8 cellular contexts compared by ENCODE assay signal in the genomic region with DNA sequence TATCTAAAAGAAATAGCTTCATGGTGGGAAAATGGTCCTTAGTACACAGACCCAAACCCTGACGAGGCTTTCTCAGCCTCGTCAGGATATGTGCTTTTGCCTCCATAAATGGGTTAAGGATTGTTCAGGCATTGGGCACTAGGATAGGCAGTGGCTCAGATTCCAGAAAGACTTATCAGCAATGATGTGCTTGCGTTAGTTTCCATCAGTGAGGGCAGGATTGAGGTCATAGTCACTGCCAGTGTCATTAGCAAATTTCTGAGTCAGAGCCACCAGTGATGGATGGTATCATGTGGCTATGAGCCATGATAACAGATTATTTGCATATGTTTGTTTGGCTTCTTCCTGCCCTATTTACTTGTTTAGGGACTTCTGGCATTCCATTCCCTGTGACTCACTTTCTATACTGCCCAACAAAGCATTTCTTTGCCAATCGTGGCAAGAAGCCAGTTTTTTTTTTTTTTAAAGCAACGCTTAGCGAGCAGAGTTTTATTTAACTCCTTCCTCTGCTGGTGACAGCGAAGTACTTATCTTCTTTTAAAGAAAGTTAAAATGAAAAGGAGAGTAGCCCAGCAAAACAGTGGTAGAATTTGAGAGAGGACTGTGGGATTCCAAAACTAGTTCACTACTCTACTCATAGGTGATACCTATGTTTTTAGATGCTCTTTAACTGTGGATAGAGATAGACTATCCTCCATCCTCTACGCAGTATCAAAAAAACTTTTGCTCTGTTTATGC. TPM values are rescaled to one million over a fixed set of nuclear protein-coding genes. Genes with fewer than 3 reads are reported as not detected.
A peak's percentile ranks its signal among the peaks of the same experiment; 100 is the strongest.
DNase-seq lines count a peak whose midpoint lies in the region; ATAC-seq and TF ChIP-seq lines count a peak whose summit lies in the region.

No MANE protein-coding gene starts in this region.

- in situ Hi-C loops in SK-MEL-5 (cut with HindIII; ENCODE audit: low pct_unique_long_range_greater_than_20kb, low sequenced_read_pairs) = no loop called here
- in situ Hi-C loops in G401 (cut with HindIII; ENCODE audit: low sequenced_read_pairs) = no loop called here

- DNase-seq in Ammon's horn (ENCODE audit: low spot score) = peak; percentile 57
- peak; percentile 95 for DNase-seq in HFF-Myc (ENCODE audit: extremely low read depth, low read depth)
- DNase-seq in SK-MEL-5 (ENCODE audit: low read depth, low spot score) = peak; percentile 94
- DNase-seq in glomerular endothelial cell (ENCODE audit: extremely low read depth, low read depth, low spot score) = peak; percentile 93
- peak; percentile 85 for DNase-seq in pulmonary artery endothelial cell (ENCODE audit: low read depth, low spot score)
- DNase-seq in G401 (ENCODE audit: low spot score) = no peak

- ATAC-seq in HG03520 (IDR thresholded peaks at IDR 0.05; ENCODE audit: unreplicated experiment) (no peak), HG03159 (IDR thresholded peaks at IDR 0.05; ENCODE audit: unreplicated experiment) (no peak)

- no peak for TF ChIP-seq CTCF in HFF-Myc (IDR thresholded peaks at IDR 0.05; ENCODE audit: low read depth, low read length, missing control alignments)

- no peak overlapping the region for H3K4me3 ChIP-seq in HFF-Myc (replicated peaks; ENCODE audit: low read depth, low read length)

RNA-seq across cellular contexts. Expression of gene MYPN, which starts 44.4 kb away (rescaled TPM):
- total RNA-seq in SK-MEL-5 (2014; rRNA removed; shearing (Covaris generic)) = 0.13 and 0.43 TPM in 2 replicates
- polyA plus RNA-seq in SK-MEL-5 (2015; cell fraction: cytosol; rRNA removed) = 0.19 and 0.29 TPM in 2 replicates
- polyA plus RNA-seq in SK-MEL-5 (2015; cell fraction: nucleus; rRNA removed) = 0.33 TPM in 1 of 2 replicates, not detected in the other
- 1.1 and 3.7 TPM in 2 replicates for total RNA-seq in glomerular endothelial cell
- total RNA-seq in pulmonary artery endothelial cell = under 0.01 and 0.14 TPM in 2 replicates
- 0.06 TPM in 1 of 2 replicates, not detected in the other for total RNA-seq in G401 (2014; rRNA removed; shearing (Covaris generic))
